In the genomic region with DNA sequence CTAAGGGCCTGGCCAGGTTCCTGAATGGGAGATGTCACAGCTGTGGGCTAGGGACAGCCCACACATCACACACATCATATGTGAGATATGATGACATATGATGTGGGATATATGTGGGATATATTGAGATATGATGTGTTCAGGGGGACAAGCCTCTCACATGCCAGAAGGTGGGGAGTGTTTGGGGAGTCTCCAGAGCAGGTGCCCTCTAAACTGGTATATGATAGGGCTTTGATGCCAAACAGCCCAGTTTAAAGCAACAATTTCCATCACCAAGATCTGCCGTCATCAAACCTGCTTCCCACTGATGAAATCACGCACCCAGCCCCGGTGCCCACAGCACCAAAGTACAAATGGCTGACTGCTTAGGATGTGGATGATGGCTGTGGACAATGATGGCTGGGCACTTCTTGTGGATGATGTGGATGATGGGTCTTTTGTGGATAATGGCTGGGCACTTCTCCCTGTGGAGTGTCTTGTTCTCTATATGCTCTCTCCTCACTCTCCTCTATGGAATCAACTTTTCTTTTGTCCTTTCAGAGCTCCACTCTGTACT, we compare ENCODE assay signal across 18 cellular contexts. TPM values are rescaled to one million over a fixed set of nuclear protein-coding genes. Genes with fewer than 3 reads are reported as not detected.
DNase-seq lines count a peak whose midpoint lies in the region; ATAC-seq lines count a peak whose summit lies in the region.
"Had no signal": no experiment of that assay in that cellular context is flagged by ENCODE, and none has a peak within 500 bp of the region (broad histone marks: within the 10 kb centered on the region; RNA-seq: fewer than 3 reads in every experiment).

No MANE protein-coding gene starts in this region.

- CTCF ChIA-PET in activated CD4-positive, alpha-beta T cell treated with anti-CD3 and anti-CD28 coated beads, Interleukin-2, amount 10 ng/mL, durations not matched to agents 7 days and 5 days (lab: Charles Lee), result interaction anchor here (1.6 to 5.6 kb wide), 2 partner anchors 10 to 12 kb away, joined by 3 to 29 read pairs; no protein-coding TSS in a partner anchor

- peak overlapping the region; percentile 49 for H3K4me3 Mint-ChIP-seq in activated CD4-positive, alpha-beta T cell treated with anti-CD3 and anti-CD28 coated beads, Interleukin-2, amount 10 ng/mL, durations not matched to agents 7 days and 5 days
- no peak overlapping the region for H3K4me3 Mint-ChIP-seq in activated naive CD8-positive, alpha-beta T cell treated with anti-CD3 and anti-CD28 coated beads, Interleukin-2, amount 50 U/mL, for 24 hours
- no peak overlapping the region for H3K4me3 Mint-ChIP-seq in stimulated activated naive B cell treated with anti-CD40 and anti-IgM and Interleukin-4, amounts not matched to agents 10 μg/mL and 1 μg/mL and 100 μg/mL, for 72 hours
- H3K4me3 Mint-ChIP-seq: dendritic cell treated with granulocyte-macrophage colony-stimulating factor and Interleukin-4, amounts not matched to agents 40 ng/mL and 50 ng/mL, for 4 days; nephron progenitor cell had no signal

- H3K4me1 Mint-ChIP-seq in activated CD4-positive, alpha-beta T cell treated with anti-CD3 and anti-CD28 coated beads, Interleukin-2, amount 10 ng/mL, durations not matched to agents 7 days and 5 days, result peaks cover 75% of the 10 kb centered on the region
- H3K4me1 Mint-ChIP-seq in activated naive CD8-positive, alpha-beta T cell treated with anti-CD3 and anti-CD28 coated beads, Interleukin-2, amount 50 U/mL, for 24 hours, result peaks cover 61% of the 10 kb centered on the region
- H3K4me1 Mint-ChIP-seq in stimulated activated naive B cell treated with anti-CD40 and anti-IgM and Interleukin-4, amounts not matched to agents 10 μg/mL and 1 μg/mL and 100 μg/mL, for 72 hours, result peaks cover 21 to 23% of the 10 kb centered on the region in 2 donors

- DNase-seq in activated T-cell treated with anti-CD3 and anti-CD28 coated beads, Interleukin-2, amount 50 U/mL, for 1 hour, result peak; percentile 29
- DNase-seq in activated T-cell treated with anti-CD3 and anti-CD28 coated beads for 4 hours, result no peak
- DNase-seq in activated CD4-positive, alpha-beta T cell treated with anti-CD3 and anti-CD28 coated beads, Interleukin-2, amount 10 ng/mL, durations not matched to agents 7 days and 5 days, result no peak
- no peak for DNase-seq in activated naive CD8-positive, alpha-beta T cell treated with anti-CD3 and anti-CD28 coated beads, Interleukin-2, amount 50 U/mL, for 24 hours
- DNase-seq in stimulated activated naive B cell treated with anti-CD40 and anti-IgM and Interleukin-4, amounts not matched to agents 10 μg/mL and 1 μg/mL and 100 μg/mL, for 72 hours, result no peak
- DNase-seq in anterior cingulate cortex (lab: John Stamatoyannopoulos, UW), result no peak
- no peak for DNase-seq in NCI-H2171 (lab: John Stamatoyannopoulos, UW)
- DNase-seq: foreskin keratinocyte, hippocampal formation, mesenchymal stem cell, NCI-H1105, NCI-H69, nephron progenitor cell, PC-3 had no signal

- H3K9me3 Mint-ChIP-seq in activated CD4-positive, alpha-beta T cell treated with anti-CD3 and anti-CD28 coated beads, Interleukin-2, amount 10 ng/mL, durations not matched to agents 7 days and 5 days, result peaks cover 4% of the 10 kb centered on the region
- H3K9me3 Mint-ChIP-seq in activated naive CD8-positive, alpha-beta T cell treated with anti-CD3 and anti-CD28 coated beads, Interleukin-2, amount 50 U/mL, for 24 hours, result no peaks in the 10 kb centered on the region
- peaks cover 2 to 7% of the 10 kb centered on the region in 2 donors for H3K9me3 Mint-ChIP-seq in stimulated activated naive B cell treated with anti-CD40 and anti-IgM and Interleukin-4, amounts not matched to agents 10 μg/mL and 1 μg/mL and 100 μg/mL, for 72 hours
- H3K9me3 Mint-ChIP-seq: dendritic cell treated with granulocyte-macrophage colony-stimulating factor and Interleukin-4, amounts not matched to agents 40 ng/mL and 50 ng/mL, for 4 days had no signal

- POLR2A ChIA-PET in activated CD4-positive, alpha-beta T cell treated with anti-CD3 and anti-CD28 coated beads, Interleukin-2, amount 10 ng/mL, durations not matched to agents 7 days and 5 days (lab: Charles Lee), result interaction anchor here (0.6 kb wide), 1 partner anchor 12 kb away, joined by 3 read pairs; no protein-coding TSS in a partner anchor

- no peaks in the 10 kb centered on the region for H3K27me3 Mint-ChIP-seq in activated CD4-positive, alpha-beta T cell treated with anti-CD3 and anti-CD28 coated beads, Interleukin-2, amount 10 ng/mL, durations not matched to agents 7 days and 5 days
- no peaks in the 10 kb centered on the region for H3K27me3 Mint-ChIP-seq in activated naive CD8-positive, alpha-beta T cell treated with anti-CD3 and anti-CD28 coated beads, Interleukin-2, amount 50 U/mL, for 24 hours
- H3K27me3 Mint-ChIP-seq in stimulated activated naive B cell treated with anti-CD40 and anti-IgM and Interleukin-4, amounts not matched to agents 10 μg/mL and 1 μg/mL and 100 μg/mL, for 72 hours, result peaks cover 0 to 3% of the 10 kb centered on the region in 2 donors
- H3K27me3 Mint-ChIP-seq: dendritic cell treated with granulocyte-macrophage colony-stimulating factor and Interleukin-4, amounts not matched to agents 40 ng/mL and 50 ng/mL, for 4 days had no signal

- peaks cover 52% of the 10 kb centered on the region for H3K36me3 Mint-ChIP-seq in activated CD4-positive, alpha-beta T cell treated with anti-CD3 and anti-CD28 coated beads, Interleukin-2, amount 10 ng/mL, durations not matched to agents 7 days and 5 days (ENCODE audit: low read depth)
- peaks cover 15% of the 10 kb centered on the region for H3K36me3 Mint-ChIP-seq in activated naive CD8-positive, alpha-beta T cell treated with anti-CD3 and anti-CD28 coated beads, Interleukin-2, amount 50 U/mL, for 24 hours (ENCODE audit: low read depth)
- H3K36me3 Mint-ChIP-seq in stimulated activated naive B cell treated with anti-CD40 and anti-IgM and Interleukin-4, amounts not matched to agents 10 μg/mL and 1 μg/mL and 100 μg/mL, for 72 hours, result no peaks in the 10 kb centered on the region

- peak overlapping the region; percentile 98 for H3K27ac Mint-ChIP-seq in activated CD4-positive, alpha-beta T cell treated with anti-CD3 and anti-CD28 coated beads, Interleukin-2, amount 10 ng/mL, durations not matched to agents 7 days and 5 days
- peak overlapping the region; percentile 99 for H3K27ac Mint-ChIP-seq in activated naive CD8-positive, alpha-beta T cell treated with anti-CD3 and anti-CD28 coated beads, Interleukin-2, amount 50 U/mL, for 24 hours
- peak overlapping the region; percentile 91 for H3K27ac Mint-ChIP-seq in stimulated activated naive B cell treated with anti-CD40 and anti-IgM and Interleukin-4, amounts not matched to agents 10 μg/mL and 1 μg/mL and 100 μg/mL, for 72 hours
- H3K27ac Mint-ChIP-seq: dendritic cell treated with granulocyte-macrophage colony-stimulating factor and Interleukin-4, amounts not matched to agents 40 ng/mL and 50 ng/mL, for 4 days; nephron progenitor cell had no signal

- ATAC-seq in activated naive CD8-positive, alpha-beta T cell treated with anti-CD3 and anti-CD28 coated beads, Interleukin-2, amount 50 U/mL, for 24 hours, result no peak
- ATAC-seq in stimulated activated naive B cell treated with anti-CD40 and anti-IgM and Interleukin-4, amounts not matched to agents 10 μg/mL and 1 μg/mL and 100 μg/mL, for 72 hours (replicated peaks), result no peak
- ATAC-seq in GM21528 (IDR thresholded peaks at IDR 0.05; ENCODE audit: low FRiP score, unreplicated experiment), result no peak

RNA-seq across cellular contexts. Expression of a gene that starts 50.9 kb away (rescaled TPM):
- total RNA-seq in activated CD4-positive, alpha-beta T cell treated with anti-CD3 and anti-CD28 coated beads, Interleukin-2, amount 10 ng/mL, durations not matched to agents 7 days and 5 days, result 1 to 10 TPM; 7.9 to 8.3 TPM
- total RNA-seq: Daoy, SK-MEL-5 had no signal
